In genomic region chr18:8893628-8894231, GRCh38 we compare ENCODE assay signal across 15 cellular contexts.
DNase-seq lines count a peak whose midpoint lies in the region; ATAC-seq, FAIRE-seq and TF ChIP-seq lines count a peak whose summit lies in the region.
"Had no signal": no experiment of that assay in that cellular context is flagged by ENCODE, and none has a peak within 500 bp of the region (broad histone marks: within the 10 kb centered on the region; RNA-seq: fewer than 3 reads in every experiment).

No MANE protein-coding gene starts in this region.

- H3K9me3 ChIP-seq in mammary epithelial cell (replicated peaks; ENCODE audit: insufficient read depth, low read length) (no peaks in the 10 kb centered on the region), K562 (replicated peaks; ENCODE audit: control insufficient read depth, insufficient read depth, low read depth, low read length) (no peaks in the 10 kb centered on the region; the same call in 1 of the 2 replicates), neuronal stem cell (replicated peaks in 1 of 2; ENCODE audit: control insufficient read depth in 2 of 2, insufficient read depth in 1 of 2, low read depth in 1 of 2, low read length in 2 of 2) (peaks cover 0 to 4% of the 10 kb centered on the region in 2 donors)
- H3K9me3 ChIP-seq: HAP-1 had no signal

- WGBS in mammary epithelial cell (ENCODE audit: low coverage, missing lambda C conversion rate): 84% methylated on average over 2 of the region's 2 CpGs
- WGBS in K562 (ENCODE audit: insufficient coverage, low coverage, missing lambda C conversion rate): 28% methylated on average over 2 of the region's 2 CpGs
- no CpG with 5 or more reads among the region's 2 CpGs for WGBS in neuronal stem cell (ENCODE audit: extremely low coverage in 2 of 2, insufficient read length in 2 of 2, insufficient replicate concordance in 1 of 2), 2 donors

- H4K20me1 ChIP-seq in mammary epithelial cell (ENCODE audit: insufficient read depth, low read length): no peaks in the 10 kb centered on the region
- no peaks in the 10 kb centered on the region for H4K20me1 ChIP-seq in K562 (replicated peaks; ENCODE audit: control insufficient read depth, insufficient read depth, low read length)
- H4K20me1 ChIP-seq: BLaER1 had no signal

- no peak overlapping the region for H3K9ac ChIP-seq in mammary epithelial cell (ENCODE audit: insufficient read depth, low read length)
- H3K9ac ChIP-seq in K562 (ENCODE audit: insufficient read depth in 1 of 2, low read depth in 2 of 2, low read length in 2 of 2): peak overlapping the region in 1 of 2 experiments; percentile 37; a peak in 2 of 4 replicates
- H3K9ac ChIP-seq in neuronal stem cell (ENCODE audit: low read depth, low read length, poor library complexity): no peak overlapping the region
- H3K9ac ChIP-seq: BLaER1 had no signal

- H3K14ac ChIP-seq in neuronal stem cell (ENCODE audit: low read length): no peak overlapping the region

- H3K36me3 Mint-ChIP-seq in MCF 10A (ENCODE audit: insufficient read depth, unreplicated experiment) (peaks cover 5% of the 10 kb centered on the region), immature natural killer cell (no peaks in the 10 kb centered on the region)
- H3K36me3 Mint-ChIP-seq: CD14-positive monocyte; CD4-positive, alpha-beta memory T cell had no signal

- no peak for TF ChIP-seq CTCF in MCF 10A (IDR thresholded peaks at IDR 0.05; ENCODE audit: unreplicated experiment)
- TF ChIP-seq CTCF in mammary epithelial cell (conservative IDR thresholded peaks at IDR 0.05 in 1 of 2, IDR thresholded peaks at IDR 0.05 in 1 of 2; ENCODE audit: extremely low read depth in 1 of 2, insufficient read depth in 1 of 2, low read depth in 1 of 2, low read length in 2 of 2): no peak
- TF ChIP-seq CTCF in K562 (IDR thresholded peaks at IDR 0.05 in 2 of 3, conservative IDR thresholded peaks at IDR 0.05 in 1 of 3; ENCODE audit: insufficient read depth in 2 of 3, low read depth in 1 of 3, low read length in 3 of 3): no peak
- TF ChIP-seq CTCF in GM20000 (IDR thresholded peaks at IDR 0.05; ENCODE audit: extremely low read depth, missing control alignments): no peak

- BruUV-seq in MCF 10A (replicated peaks; lab: Mats Ljungman, UMichigan) (no TSS peak), mammary epithelial cell (replicated peaks; lab: Mats Ljungman, UMichigan) (no TSS peak), K562 (replicated peaks; lab: Mats Ljungman, UMichigan) (no TSS peak)

- H3K27me3 Mint-ChIP-seq in MCF 10A (ENCODE audit: insufficient read depth, unreplicated experiment): no peaks in the 10 kb centered on the region
- peaks cover 4 to 6% (median 5%) of the 10 kb centered on the region in 3 donors for H3K27me3 Mint-ChIP-seq in immature natural killer cell (ENCODE audit: low read depth in 3 of 3)

- dilution Hi-C loops in mammary epithelial cell (cut with HindIII; ENCODE audit: low sequenced_read_pairs): no loop called here

- H3K79me2 ChIP-seq in mammary epithelial cell (ENCODE audit: insufficient read depth, low read length) (no peaks in the 10 kb centered on the region), K562 (ENCODE audit: control insufficient read depth, insufficient read depth, low read length) (no peaks in the 10 kb centered on the region)

- no peak for TF ChIP-seq RAD21 in K562 (CRISPR knock-in tag; conservative IDR thresholded peaks at IDR 0.05 in 1 of 2, IDR thresholded peaks at IDR 0.05 in 1 of 2)

- H3K36me3 ChIP-seq in mammary epithelial cell (ENCODE audit: insufficient read depth, low read length) (no peaks in the 10 kb centered on the region), K562 (ENCODE audit: control insufficient read depth, insufficient read depth, low read length) (no peaks in the 10 kb centered on the region), neuronal stem cell (replicated peaks in 1 of 2; ENCODE audit: control insufficient read depth in 2 of 2, insufficient read depth in 2 of 2, low read length in 2 of 2) (no peaks in the 10 kb centered on the region)
- H3K36me3 ChIP-seq: BLaER1, HAP-1 had no signal

- no peak for TF ChIP-seq POLR2A in K562 (conservative IDR thresholded peaks at IDR 0.05)

- H2BK5ac ChIP-seq in neuronal stem cell (ENCODE audit: low read length): no peak overlapping the region

- H3K9me3 Mint-ChIP-seq in MCF 10A (ENCODE audit: unreplicated experiment) (peaks cover 6% of the 10 kb centered on the region), immature natural killer cell (peaks cover 0 to 6% (median under 1%) of the 10 kb centered on the region in 6 donors)

- no peaks in the 10 kb centered on the region for H3K27me3 ChIP-seq in mammary epithelial cell (ENCODE audit: insufficient read depth, low read length)
- H3K27me3 ChIP-seq in K562 (ENCODE audit: control insufficient read depth in 2 of 2, insufficient read depth in 2 of 2, low read length in 2 of 2): no peaks in the 10 kb centered on the region
- no peaks in the 10 kb centered on the region for H3K27me3 ChIP-seq in neuronal stem cell (ENCODE audit: control insufficient read depth in 3 of 3, insufficient read depth in 3 of 3, low read depth in 1 of 3, low read length in 3 of 3)
- H3K27me3 ChIP-seq: BLaER1 had no signal

- H2BK12ac ChIP-seq in neuronal stem cell (ENCODE audit: low read length): no peak overlapping the region

- H3K23ac ChIP-seq in neuronal stem cell (ENCODE audit: low read depth, low read length, poor library complexity): no peak overlapping the region

- peaks cover 13% of the 10 kb centered on the region for H3K4me1 ChIP-seq in mammary epithelial cell (ENCODE audit: insufficient read depth, low read length)
- peaks cover 6 to 42% of the 10 kb centered on the region in 2 experiments; a peak in 4 of 5 replicates for H3K4me1 ChIP-seq in K562 (replicated peaks in 1 of 2; ENCODE audit: control insufficient read depth in 2 of 2, insufficient read depth in 2 of 2, low read length in 2 of 2)
- H3K4me1 ChIP-seq in neuronal stem cell (ENCODE audit: control insufficient read depth in 2 of 2, insufficient read depth in 1 of 2, low read depth in 1 of 2, low read length in 2 of 2): peaks cover 2 to 3% of the 10 kb centered on the region in 2 donors
- H3K4me1 ChIP-seq: BLaER1 had no signal

- no peak overlapping the region for H4K91ac ChIP-seq in neuronal stem cell (ENCODE audit: low read depth, low read length, poor library complexity)

- H3K27ac ChIP-seq in mammary epithelial cell (ENCODE audit: insufficient read depth, low read depth, low read length): no peak overlapping the region
- peak overlapping the region; percentile 71 for H3K27ac ChIP-seq in K562 (ENCODE audit: extremely low read depth, low read depth, low read length)
- H3K27ac ChIP-seq in neuronal stem cell (replicated peaks; ENCODE audit: low read length): no peak overlapping the region
- H3K27ac ChIP-seq: BLaER1 had no signal

- no peak overlapping the region for H3K4me3 Mint-ChIP-seq in MCF 10A (ENCODE audit: unreplicated experiment)
- no peak overlapping the region for H3K4me3 Mint-ChIP-seq in immature natural killer cell
- H3K4me3 Mint-ChIP-seq: CD14-positive monocyte; CD4-positive, alpha-beta memory T cell had no signal

- FAIRE-seq in K562 (lab: Jason Lieb, UNC): no peak
- FAIRE-seq: GM12878 had no signal

- H3K4me2 ChIP-seq in mammary epithelial cell (ENCODE audit: insufficient read depth, low read depth, low read length) (no peak overlapping the region), K562 (ENCODE audit: insufficient read depth, low read length) (peak overlapping the region; percentile 12), neuronal stem cell (ENCODE audit: insufficient read depth, low read length, poor library complexity, severe bottlenecking) (no peak overlapping the region)
- H3K4me2 ChIP-seq: BLaER1 had no signal

- POLR2A ChIA-PET in MCF 10A (lab: Yijun Ruan, JAX): no interaction called here
- POLR2A ChIA-PET in K562 (lab: Yijun Ruan, JAX): interaction anchor here (1.0 kb wide), 2 partner anchors 16 to 24 kb away, joined by 3 to 4 read pairs; no protein-coding TSS in a partner anchor

- TF ChIP-seq EP300 in K562 (IDR thresholded peaks at IDR 0.05; ENCODE audit: low read length): 0 out of 2 replicates have a peak, but pooled peaks have one; percentile 29

- no peak overlapping the region for H2BK120ac ChIP-seq in neuronal stem cell (ENCODE audit: low read depth, low read length)

- no peaks in the 10 kb centered on the region for H3K79me1 ChIP-seq in neuronal stem cell (ENCODE audit: low read depth, low read length)

- H3K9me1 ChIP-seq in K562 (ENCODE audit: control insufficient read depth, insufficient read depth, low read length): no peaks in the 10 kb centered on the region

- intact Hi-C loops in MCF 10A (cut with micrococcal nuclease) (no loop called here), mammary epithelial cell (cut with micrococcal nuclease) (loop anchor here (5.0 kb wide), 1 partner anchor 69 kb away; no protein-coding TSS in a partner anchor), K562 (cut with micrococcal nuclease) (loop anchor here (2.0 kb wide), 1 partner anchor 19 kb away; no protein-coding TSS in a partner anchor)

- ATAC-seq in K562: peak; percentile 11; the same call in 2 of the 3 replicates
- ATAC-seq: GM12878 had no signal

- H3K4me3 ChIP-seq in mammary epithelial cell (replicated peaks in 1 of 3; ENCODE audit: insufficient read depth in 1 of 3, low read depth in 2 of 3, low read length in 3 of 3) (no peak overlapping the region), K562 (no peak overlapping the region), neuronal stem cell (ENCODE audit: low read length in 2 of 2) (no peak overlapping the region)
- H3K4me3 ChIP-seq: BLaER1, GM12878, HAP-1 had no signal

- no peak overlapping the region for H3K18ac ChIP-seq in neuronal stem cell (ENCODE audit: low read length)

- DNase-seq in MCF 10A (ENCODE audit: unreplicated experiment) (no peak), mammary epithelial cell (no peak), K562 (ENCODE audit: extremely low read depth in 1 of 4, low spot score in 3 of 4) (no peak), neuronal stem cell (ENCODE audit: low spot score) (no peak), GM20000 (ENCODE audit: low spot score) (no peak), immature natural killer cell (no peak), DMS79 treated with DMSO at 0.1 percent for 48 hours (lab: John Stamatoyannopoulos, UW) (no peak)
- DNase-seq: 8988T; Calu3; CD4-positive, alpha-beta memory T cell; DND-41 had no signal

- no peak overlapping the region for H2AK5ac ChIP-seq in neuronal stem cell (ENCODE audit: low read depth, low read length)

- H3K4me1 Mint-ChIP-seq in MCF 10A (ENCODE audit: insufficient read depth, unreplicated experiment): peaks cover 6% of the 10 kb centered on the region
- no peaks in the 10 kb centered on the region for H3K4me1 Mint-ChIP-seq in immature natural killer cell
- H3K4me1 Mint-ChIP-seq: CD14-positive monocyte; CD4-positive, alpha-beta memory T cell had no signal

- H2AFZ ChIP-seq in mammary epithelial cell (ENCODE audit: low read depth, low read length) (no peak overlapping the region), K562 (ENCODE audit: low read depth, low read length) (peak overlapping the region; percentile 82), neuronal stem cell (ENCODE audit: low read length) (peak overlapping the region; percentile 12)

- CTCF ChIA-PET in MCF 10A (lab: Yijun Ruan, JAX) (interaction anchor here (0.6 kb wide), 1 partner anchor 492 kb away, joined by 3 read pairs; no protein-coding TSS in a partner anchor), mammary epithelial cell (lab: Charles Lee; ENCODE audit: low non-redundant PET) (no interaction called here), K562 (lab: Yijun Ruan, JAX; ENCODE audit: low intra/inter-chr PET ratio) (no interaction called here)

- H3K27ac Mint-ChIP-seq in MCF 10A (ENCODE audit: low read depth, unreplicated experiment) (peak overlapping the region; percentile 68), immature natural killer cell (no peak overlapping the region)
- H3K27ac Mint-ChIP-seq: CD14-positive monocyte; CD4-positive, alpha-beta memory T cell had no signal

- in situ Hi-C loops in mammary epithelial cell (cut with MboI; ENCODE audit: low sequenced_read_pairs in 2 of 2) (no loop called here), K562 (cut with MboI) (no loop called here)

- no peak overlapping the region for H4K8ac ChIP-seq in neuronal stem cell (ENCODE audit: low read depth, low read length)

- no peak overlapping the region for H2BK15ac ChIP-seq in neuronal stem cell (ENCODE audit: low read length)

- H3K4ac ChIP-seq in neuronal stem cell (ENCODE audit: low read length): no peak overlapping the region
